In genomic region chr13:35455022-35455421, GRCh38 we compare ENCODE assay signal across 24 cellular contexts. TPM values are rescaled to one million over a fixed set of nuclear protein-coding genes. Genes with fewer than 3 reads are reported as not detected.
"Had no signal": no experiment of that assay in that cellular context is flagged by ENCODE, and none has a peak within 500 bp of the region (broad histone marks: within the 10 kb centered on the region; RNA-seq: fewer than 3 reads in every experiment).

No MANE protein-coding gene starts in this region.

- FAIRE-seq: keratinocyte, urothelium cell line had no signal

- H3K9me3 ChIP-seq: left lung, lower lobe of right lung, right atrium auricular region, spleen, suprapubic skin, thoracic aorta, tibial artery, upper lobe of right lung had no signal

- ATAC-seq: left colon; left lung; lower lobe of right lung; naive thymus-derived CD8-positive, alpha-beta T cell; sciatic nerve; stimulated activated effector memory CD8-positive, alpha-beta T cell treated with anti-CD3 and anti-CD28 coated beads, Interleukin-12 subunit alpha, Interleukin-12 subunit beta, amount 100 ng/mL, for 72 hours; upper lobe of right lung had no signal

- H2AFZ ChIP-seq: hepatocyte, parathyroid adenoma had no signal

- H3K4me3 ChIP-seq: hepatocyte, left lung, lower lobe of right lung, right atrium auricular region, skin epidermis, spleen, suprapubic skin, thoracic aorta, tibial artery, upper lobe of right lung had no signal

- H3K27me3 ChIP-seq: hepatocyte, left lung, right atrium auricular region, spleen, suprapubic skin, tibial artery, upper lobe of right lung had no signal

- H3K36me3 ChIP-seq: left lung, lower lobe of right lung, suprapubic skin, thoracic aorta, tibial artery, upper lobe of right lung had no signal

- DNase-seq: left colon; left lung; lower lobe of right lung; mammary epithelial cell; mesenchymal stem cell; naive thymus-derived CD8-positive, alpha-beta T cell; occipital lobe; spleen; stimulated activated CD4-positive, alpha-beta T cell treated with anti-CD3 and anti-CD28 coated beads, Interleukin-4, amount 100 ng/mL, for 24 hours; stimulated activated naive CD4-positive, alpha-beta T cell; tibial artery; trophoblast cell; upper lobe of right lung had no signal

- H3K4me1 ChIP-seq: left lung, lower lobe of right lung, parathyroid adenoma, right atrium auricular region, spleen, suprapubic skin, tibial artery, upper lobe of right lung had no signal

- H3K4me2 ChIP-seq: hepatocyte had no signal

- H3K9ac ChIP-seq: parathyroid adenoma had no signal

- H3K27ac ChIP-seq: hepatocyte, left lung, lower lobe of right lung, parathyroid adenoma, right atrium auricular region, skin epidermis, spleen, suprapubic skin, thoracic aorta, tibial artery, upper lobe of right lung had no signal

RNA-seq across cellular contexts. Expression of gene MAB21L1, which starts 21.5 kb away (rescaled TPM):
- total RNA-seq: naive thymus-derived CD8-positive, alpha-beta T cell; renal cortical epithelial cell had no signal
- polyA plus RNA-seq: keratinocyte; naive thymus-derived CD8-positive, alpha-beta T cell had no signal
